ENCODE assay signal across 8 cellular contexts in genomic region chr17:82424001-82424862, GRCh38. TPM values are rescaled to one million over a fixed set of nuclear protein-coding genes. Genes with fewer than 3 reads are reported as not detected.
DNase-seq lines count a peak whose midpoint lies in the region; ATAC-seq and TF ChIP-seq lines count a peak whose summit lies in the region.

No MANE protein-coding gene starts in this region.

- no peak overlapping the region for H3K9ac ChIP-seq in OCI-LY1 (ENCODE audit: low read length)

- no peaks in the 10 kb centered on the region for H3K9me3 ChIP-seq in OCI-LY1 (ENCODE audit: low read length)

- H4K20me1 ChIP-seq in OCI-LY1 (ENCODE audit: insufficient read depth, low read length), result no peaks in the 10 kb centered on the region

- no peak overlapping the region for H2AFZ ChIP-seq in OCI-LY1 (ENCODE audit: low read length)

- H3K27ac ChIP-seq in OCI-LY1 (ENCODE audit: low read depth, low read length, poor library complexity, severe bottlenecking), result no peak overlapping the region

- H3F3A ChIP-seq in OCI-LY1 (ENCODE audit: insufficient read depth, low read length), result no peaks in the 10 kb centered on the region

- H3K9me2 ChIP-seq in OCI-LY1 (ENCODE audit: low read depth, low read length), result no peaks in the 10 kb centered on the region

- no peaks in the 10 kb centered on the region for H3K27me3 ChIP-seq in OCI-LY1 (ENCODE audit: insufficient read depth, low read length)

- peaks cover 14% of the 10 kb centered on the region for H3K4me1 ChIP-seq in OCI-LY1 (ENCODE audit: insufficient read depth, low read length, severe bottlenecking)

- ATAC-seq in left ventricle myocardium superior (peak; percentile 16), HG02610 (IDR thresholded peaks at IDR 0.05; ENCODE audit: unreplicated experiment) (no peak)

- H3K4me3 ChIP-seq in OCI-LY1 (ENCODE audit: low read depth, low read length, poor library complexity, severe bottlenecking), result no peak overlapping the region

- H3K36me3 ChIP-seq in OCI-LY1 (ENCODE audit: insufficient read depth, low read length), result peaks cover 7% of the 10 kb centered on the region; the same call in 1 of the 2 replicates

- TF ChIP-seq CTCF in OCI-LY1 (IDR thresholded peaks at IDR 0.05; ENCODE audit: low read length), result peak; percentile 97

- H3K79me2 ChIP-seq in OCI-LY1 (ENCODE audit: insufficient read depth, low read length), result no peaks in the 10 kb centered on the region

- no peak overlapping the region for H3K4me2 ChIP-seq in OCI-LY1 (ENCODE audit: low read length)

- intact Hi-C loops in left ventricle myocardium superior (cut with micrococcal nuclease), result no loop called here

- DNase-seq in activated CD4-positive, alpha-beta T cell treated with anti-CD3 and anti-CD28 coated beads for 24 hours (ENCODE audit: low read depth in 2 of 2), result peak; percentile 39 to 56
- DNase-seq in activated CD4-positive, alpha-beta T cell treated with anti-CD3 and anti-CD28 coated beads for 1 hour, result no peak
- peak; percentile 27 for DNase-seq in activated T-helper 9 cell treated with anti-CD3 and anti-CD28 coated beads, Interleukin-2, amount 50 U/mL, for 16 hours (ENCODE audit: low read depth)
- no peak for DNase-seq in left ventricle myocardium superior
- peak; percentile 60 for DNase-seq in stimulated activated CD4-positive, alpha-beta T cell treated with anti-CD3 and anti-CD28 coated beads, Interleukin-4, amount 100 ng/mL, for 24 hours
- no peak for DNase-seq in C1 segment of cervical spinal cord (lab: John Stamatoyannopoulos, UW)

RNA-seq across cellular contexts. Expression of gene OGFOD3, which starts 5.8 kb away (rescaled TPM):
- 28.5 TPM for total RNA-seq in left ventricle myocardium superior

RNA-seq across cellular contexts. Expression of gene HEXD, which starts 6.1 kb away (rescaled TPM):
- 18.6 TPM for total RNA-seq in left ventricle myocardium superior

RNA-seq across cellular contexts. Expression of gene CYBC1, which starts 26.3 kb away (rescaled TPM):
- 30.8 TPM for total RNA-seq in left ventricle myocardium superior

RNA-seq across cellular contexts. Expression of gene NARF, which starts 34.3 kb away (rescaled TPM):
- 90.4 TPM for total RNA-seq in left ventricle myocardium superior

RNA-seq across cellular contexts. Expression of gene UTS2R, which starts 52.7 kb away (rescaled TPM):
- total RNA-seq in left ventricle myocardium superior, result 2.1 TPM

Comparison
In these comparisons a context has a peak if more than half of its experiments do, and no peak if none do; other contexts are left out.
1. DNase-seq: peak in activated CD4-positive, alpha-beta T cell treated with anti-CD3 and anti-CD28 coated beads for 24 hours (2 of 2), activated T-helper 9 cell treated with anti-CD3 and anti-CD28 coated beads, Interleukin-2, amount 50 U/mL, for 16 hours (single experiment) and stimulated activated CD4-positive, alpha-beta T cell treated with anti-CD3 and anti-CD28 coated beads, Interleukin-4, amount 100 ng/mL, for 24 hours (single experiment); none in activated CD4-positive, alpha-beta T cell treated with anti-CD3 and anti-CD28 coated beads for 1 hour (single experiment), left ventricle myocardium superior (single experiment) and C1 segment of cervical spinal cord (0 of 14).